ENCODE assay signal across 8 cellular contexts in the genomic region with DNA sequence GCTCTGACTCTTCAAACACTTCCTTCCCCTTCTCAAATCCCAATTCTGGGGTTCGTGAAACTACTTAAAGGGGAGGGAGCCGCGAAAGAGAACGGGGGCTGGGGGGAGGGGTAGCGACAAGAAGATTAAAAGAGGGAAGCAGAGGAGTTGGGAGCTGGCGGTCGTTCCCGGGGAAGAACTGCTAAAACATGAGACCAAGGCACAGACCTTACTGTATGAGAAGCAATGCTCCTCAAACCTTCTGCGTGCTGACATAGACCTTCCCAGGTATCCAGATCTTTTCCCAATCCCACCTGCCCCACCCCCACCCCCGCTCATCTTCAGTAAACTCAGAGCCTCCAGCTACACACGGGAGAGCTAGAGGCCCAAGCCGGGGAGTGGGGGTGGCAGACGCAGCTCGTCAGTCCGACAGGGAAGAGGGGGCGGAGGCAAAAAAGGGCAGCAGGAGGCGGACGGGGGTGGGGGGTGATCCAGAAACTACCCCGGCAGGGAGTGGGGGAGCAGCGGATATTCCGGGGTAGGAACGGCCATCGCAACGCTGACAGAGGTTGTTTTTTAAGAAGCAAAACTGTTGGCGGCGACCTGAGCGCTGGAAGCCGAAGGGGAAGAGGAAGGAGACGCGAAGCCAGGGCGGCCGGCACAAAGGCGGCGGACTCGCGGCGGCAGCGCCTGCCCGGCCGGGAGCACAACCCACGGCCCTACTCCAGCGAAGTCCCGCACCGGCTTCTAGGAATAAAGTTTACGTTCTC. TPM values are rescaled to one million over a fixed set of nuclear protein-coding genes. Genes with fewer than 3 reads are reported as not detected.
DNase-seq lines count a peak whose midpoint lies in the region; ATAC-seq, FAIRE-seq and TF ChIP-seq lines count a peak whose summit lies in the region.

No MANE protein-coding gene starts in this region.

- H3K9me3 ChIP-seq in CD8-positive, alpha-beta memory T cell (ENCODE audit: low read length): no peaks in the 10 kb centered on the region
- no peaks in the 10 kb centered on the region for H3K9me3 ChIP-seq in H1 (ENCODE audit: insufficient read depth in 2 of 2, low read depth in 1 of 2, low read length in 1 of 2)

- peak overlapping the region; percentile 99 for H4K5ac ChIP-seq in H1 (ENCODE audit: insufficient read length, low read depth, low read length)

- CTCF ChIA-PET in CD8-positive, alpha-beta memory T cell (lab: Charles Lee): interaction anchor here (1.2 kb wide), 1 partner anchor 67 kb away, joined by 3 read pairs; no protein-coding TSS in a partner anchor
- CTCF ChIA-PET in activated CD8-positive, alpha-beta T cell treated with anti-CD3 and anti-CD28 coated beads, Interleukin-2, amount 10 ng/mL, durations not matched to agents 7 days and 5 days (lab: Charles Lee): interaction anchor here (0.7 kb wide), 1 partner anchor 474 kb away, joined by 3 read pairs; no protein-coding TSS in a partner anchor
- CTCF ChIA-PET in H1 (lab: Charles Lee; ENCODE audit: partially characterized antibody): interaction anchor here (0.5 to 0.6 kb wide), 6 partner anchors 19 to 791 kb away, joined by 3 to 4 read pairs (median 4); no protein-coding TSS in a partner anchor

- peaks cover 4% of the 10 kb centered on the region for H3K27me3 ChIP-seq in CD8-positive, alpha-beta memory T cell (ENCODE audit: insufficient read depth, low read length, poor library complexity, severe bottlenecking)
- H3K27me3 ChIP-seq in H1 (replicated peaks in 1 of 4; ENCODE audit: control insufficient read depth in 3 of 4, extremely low read depth in 1 of 4, insufficient read depth in 3 of 4, low read length in 3 of 4): no peaks in the 10 kb centered on the region

- TF ChIP-seq RAD21 in H1 (IDR thresholded peaks at IDR 0.05 in 1 of 2, conservative IDR thresholded peaks at IDR 0.05 in 1 of 2; ENCODE audit: low read depth in 2 of 2, low read length in 2 of 2): peak in 1 of 2 experiments; percentile 9; a peak in 1 of 4 replicates

- H3K27ac Mint-ChIP-seq in CD8-positive, alpha-beta memory T cell: peak overlapping the region in 4 of 8 donors; percentile 10 to 66 (median 50)
- H3K27ac Mint-ChIP-seq in activated CD8-positive, alpha-beta T cell treated with anti-CD3 and anti-CD28 coated beads, Interleukin-2, amount 10 ng/mL, durations not matched to agents 7 days and 5 days: no peak overlapping the region

- no peaks in the 10 kb centered on the region for H4K20me1 ChIP-seq in H1 (replicated peaks in 1 of 2; ENCODE audit: control insufficient read depth in 1 of 2, insufficient read depth in 2 of 2, low read length in 2 of 2)

- H2BK12ac ChIP-seq in H1 (ENCODE audit: low read depth, low read length): peak overlapping the region; percentile 88

- POLR2A ChIA-PET in CD8-positive, alpha-beta memory T cell (lab: Charles Lee): no interaction called here
- POLR2A ChIA-PET in activated CD8-positive, alpha-beta T cell treated with anti-CD3 and anti-CD28 coated beads, Interleukin-2, amount 10 ng/mL, durations not matched to agents 7 days and 5 days (lab: Charles Lee): no interaction called here
- POLR2A ChIA-PET in H1 (lab: Charles Lee; ENCODE audit: partially characterized antibody): interaction anchor here (0.6 to 6.6 kb wide), 24 partner anchors 11 to 1329 kb away, joined by 3 to 75 read pairs (median 3); a partner anchor contains a TSS

- peak overlapping the region; percentile 83 for H3K27ac ChIP-seq in CD8-positive, alpha-beta memory T cell (ENCODE audit: low read depth, low read length)
- peak overlapping the region; percentile 95 for H3K27ac ChIP-seq in H1 (ENCODE audit: low read depth, low read length)

- H3K36me3 Mint-ChIP-seq in CD8-positive, alpha-beta memory T cell: peaks cover 0 to 2% (median 0%) of the 10 kb centered on the region in 3 donors
- H3K36me3 Mint-ChIP-seq in activated CD8-positive, alpha-beta T cell treated with anti-CD3 and anti-CD28 coated beads, Interleukin-2, amount 10 ng/mL, durations not matched to agents 7 days and 5 days (ENCODE audit: low read depth): no peaks in the 10 kb centered on the region

- H2BK15ac ChIP-seq in H1 (ENCODE audit: low read length): no peak overlapping the region

- H3K4me1 ChIP-seq in CD8-positive, alpha-beta memory T cell (ENCODE audit: insufficient read depth, low read length): no peaks in the 10 kb centered on the region
- H3K4me1 ChIP-seq in H1 (replicated peaks in 1 of 4; ENCODE audit: control insufficient read depth in 3 of 4, insufficient read depth in 4 of 4, low read length in 3 of 4): peaks cover 0 to 10% (median 2%) of the 10 kb centered on the region in 4 experiments; a peak in 2 of 7 replicates

- H3K23me2 ChIP-seq in H1 (ENCODE audit: low read depth, low read length): no peaks in the 10 kb centered on the region; the same call in 1 of the 2 replicates

- H3K4me3 Mint-ChIP-seq in CD8-positive, alpha-beta memory T cell: peak overlapping the region; percentile 78 to 95 (median 89)
- peak overlapping the region; percentile 80 for H3K4me3 Mint-ChIP-seq in activated CD8-positive, alpha-beta T cell treated with anti-CD3 and anti-CD28 coated beads, Interleukin-2, amount 10 ng/mL, durations not matched to agents 7 days and 5 days

- 0 out of 2 replicates have a peak overlapping the region, but pooled peaks have one; percentile 51 for H2BK20ac ChIP-seq in H1 (ENCODE audit: low read length)

- H3K79me2 ChIP-seq in H1 (ENCODE audit: control insufficient read depth in 1 of 2, insufficient read depth in 2 of 2, low read length in 2 of 2): peaks cover 6 to 57% of the 10 kb centered on the region in 2 experiments; a peak in 3 of 4 replicates

- H2BK120ac ChIP-seq in H1 (replicated peaks; ENCODE audit: low read depth, low read length): peak overlapping the region; percentile 72

- H3K23ac ChIP-seq in H1 (ENCODE audit: insufficient read length): no peak overlapping the region

- H2BK5ac ChIP-seq in H1 (ENCODE audit: low read depth, low read length): peak overlapping the region; percentile 92

- H3K18ac ChIP-seq in H1 (ENCODE audit: extremely low read depth, low read length): peak overlapping the region; percentile 95

- TF ChIP-seq EP300 in H1 (IDR thresholded peaks at IDR 0.05; ENCODE audit: borderline replicate concordance in 1 of 2, low read depth in 2 of 2, low read length in 2 of 2): no peak

- peaks cover 7 to 34% of the 10 kb centered on the region in 2 donors for H3K27me3 Mint-ChIP-seq in CD8-positive, alpha-beta memory T cell
- peaks cover 20% of the 10 kb centered on the region for H3K27me3 Mint-ChIP-seq in activated CD8-positive, alpha-beta T cell treated with anti-CD3 and anti-CD28 coated beads, Interleukin-2, amount 10 ng/mL, durations not matched to agents 7 days and 5 days (ENCODE audit: low read depth)

- peaks cover 5 to 15% (median 14%) of the 10 kb centered on the region in 3 donors for H3K4me1 Mint-ChIP-seq in CD8-positive, alpha-beta memory T cell
- peaks cover 12% of the 10 kb centered on the region for H3K4me1 Mint-ChIP-seq in activated CD8-positive, alpha-beta T cell treated with anti-CD3 and anti-CD28 coated beads, Interleukin-2, amount 10 ng/mL, durations not matched to agents 7 days and 5 days (ENCODE audit: low read depth)

- peak overlapping the region; percentile 14 for H3K4me3 ChIP-seq in CD8-positive, alpha-beta memory T cell (ENCODE audit: low read length)
- H3K4me3 ChIP-seq in H1 (ENCODE audit: extremely low read depth in 1 of 4, insufficient read depth in 2 of 4, low read depth in 3 of 4, low read length in 4 of 4): peak overlapping the region; percentile 73 to 98 (median 86)

- FAIRE-seq in H1 (lab: Jason Lieb, UNC): no peak

- H4K91ac ChIP-seq in H1 (replicated peaks; ENCODE audit: insufficient read length, low read length): peak overlapping the region; percentile 97

- no peaks in the 10 kb centered on the region for H3K36me3 ChIP-seq in CD8-positive, alpha-beta memory T cell (ENCODE audit: insufficient read depth, low read length)
- H3K36me3 ChIP-seq in H1 (ENCODE audit: control insufficient read depth in 2 of 4, insufficient read depth in 4 of 4, low read length in 3 of 4): no peaks in the 10 kb centered on the region

- no peaks in the 10 kb centered on the region for H3K79me1 ChIP-seq in H1 (ENCODE audit: low read depth, low read length)

- H3K56ac ChIP-seq in H1 (replicated peaks; ENCODE audit: insufficient read length, low read depth, low read length): peak overlapping the region; percentile 96

- no peaks in the 10 kb centered on the region for H3K9me3 Mint-ChIP-seq in CD8-positive, alpha-beta memory T cell
- H3K9me3 Mint-ChIP-seq in activated CD8-positive, alpha-beta T cell treated with anti-CD3 and anti-CD28 coated beads, Interleukin-2, amount 10 ng/mL, durations not matched to agents 7 days and 5 days (ENCODE audit: insufficient read depth): no peaks in the 10 kb centered on the region

- H3K14ac ChIP-seq in H1 (ENCODE audit: insufficient read length): no peak overlapping the region

- WGBS in H1 (ENCODE audit: extremely low coverage in 1 of 2, insufficient coverage in 1 of 2, insufficient read length in 1 of 2, insufficient replicate concordance in 2 of 2, low coverage in 1 of 2, low lambda C conversion rate in 2 of 2, missing lambda C conversion rate in 1 of 2), 2 experiments: 2% methylated on average over 29 of the region's 45 CpGs; no CpG with 5 or more reads in 1 of the 2 experiments

- no peak overlapping the region for H2AFZ ChIP-seq in H1 (ENCODE audit: low read length)

- no peak for TF ChIP-seq CTCF in H1 (IDR thresholded peaks at IDR 0.05; ENCODE audit: control extremely low read depth in 1 of 3, insufficient read depth in 1 of 3, low read depth in 1 of 3, low read length in 3 of 3)

- peak; percentile 11 to 54 (median 12) for DNase-seq in CD8-positive, alpha-beta memory T cell
- DNase-seq in NCI-H774 (lab: John Stamatoyannopoulos, UW) (peak; percentile 84), H1 (ENCODE audit: low read depth in 1 of 2, low spot score in 2 of 2) (peak; percentile 77 to 85), lung microvascular endothelial cell (ENCODE audit: low read depth in 2 of 2) (peak; percentile 95 to 96)
- DNase-seq in activated CD8-positive, alpha-beta T cell treated with anti-CD3 and anti-CD28 coated beads, Interleukin-2, amount 10 ng/mL, durations not matched to agents 7 days and 5 days: peak; percentile 43
- DNase-seq in stimulated activated CD8-positive, alpha-beta memory T cell treated with anti-CD3 and anti-CD28 coated beads, Interleukin-15, amount 100 ng/mL, for 1 hour (ENCODE audit: low read depth): peak; percentile 2

- H3K9ac ChIP-seq in H1 (replicated peaks in 1 of 4; ENCODE audit: extremely low read depth in 1 of 4, low read depth in 3 of 4, low read length in 3 of 4): peak overlapping the region; percentile 88 to 97 (median 94)

- H4K8ac ChIP-seq in H1 (ENCODE audit: extremely low read depth, insufficient read depth, low read length): peak overlapping the region; percentile 99

- TF ChIP-seq POLR2A in H1 (IDR thresholded peaks at IDR 0.05; ENCODE audit: control extremely low read depth in 1 of 2, low read depth in 2 of 2, low read length in 2 of 2): peak; percentile 71 to 82

- H3K4ac ChIP-seq in H1 (replicated peaks; ENCODE audit: insufficient read length, low read depth, low read length): peak overlapping the region; percentile 89

- ATAC-seq in GM19452 (IDR thresholded peaks at IDR 0.05; ENCODE audit: unreplicated experiment) (peak; percentile 58), HG03571 (IDR thresholded peaks at IDR 0.05; ENCODE audit: unreplicated experiment) (peak; percentile 61)
- ATAC-seq in activated CD8-positive, alpha-beta T cell treated with anti-CD3 and anti-CD28 coated beads, Interleukin-2, amount 10 ng/mL, durations not matched to agents 7 days and 5 days: peak; percentile 89

- no peak overlapping the region for H2AK5ac ChIP-seq in H1 (ENCODE audit: low read depth, low read length)

- H3K4me2 ChIP-seq in H1 (ENCODE audit: insufficient read depth in 1 of 2, low read depth in 2 of 2, low read length in 2 of 2): peak overlapping the region; percentile 69 to 75

RNA-seq across cellular contexts. Expression of a gene that starts 1.0 kb away (rescaled TPM):
- total RNA-seq in CD8-positive, alpha-beta memory T cell: 10 to 100 TPM; 13.3 to 15.7 TPM
- polyA plus RNA-seq in CD8-positive, alpha-beta memory T cell: 27.0 TPM
- total RNA-seq in activated CD8-positive, alpha-beta T cell treated with anti-CD3 and anti-CD28 coated beads, Interleukin-2, amount 10 ng/mL, durations not matched to agents 7 days and 5 days: 1 to 10 TPM; 7.4 to 8.5 TPM
- total RNA-seq in H1 (2021; fragmentation: NEBNext Ultra II Directional; extraction: Animal tissue kit (Norgen Biotek cat#: 25700)): 46.3 and 48.8 TPM in 2 replicates
- polyA plus RNA-seq in H1 (2011; rRNA removed): 13.2 and 15.2 TPM in 2 replicates
- polyA plus RNA-seq in H1 (2011; cell fraction: cytosol; rRNA removed): 12.1 TPM
- 53.2 TPM for polyA plus RNA-seq in H1 (2011; cell fraction: nucleus; rRNA removed)
- 13.6 to 34.4 TPM (median 18.7 TPM) in 4 replicates for polyA plus RNA-seq in H1 (2012, experiment 1 of 2)
- 1.0 TPM for polyA plus RNA-seq in H1 (2012, experiment 2 of 2)
- 15.6 TPM for polyA plus RNA-seq in H1 (2013, experiment 1 of 2)
- 14.0 TPM for polyA plus RNA-seq in H1 (2013, experiment 2 of 2)
- 181 and 183 TPM in 2 replicates for polyA minus RNA-seq in H1 (2011; rRNA and poly(A)+ RNA removed)
- 36.9 TPM for polyA minus RNA-seq in H1 (2011; cell fraction: cytosol; rRNA and poly(A)+ RNA removed)
- polyA minus RNA-seq in H1 (2011; cell fraction: nucleus; rRNA and poly(A)+ RNA removed): 307 TPM
- 45.8 and 68.8 TPM in 2 replicates for total RNA-seq in lung microvascular endothelial cell

Comparison
In these comparisons a context has a peak if more than half of its experiments do, and no peak if none do; other contexts are left out.
1. Peak in every context shown above with its lines: DNase-seq, ATAC-seq, H3K4me3 ChIP-seq and H3K27ac ChIP-seq.
2. DNase-seq: peak in every context shown above with its lines; median percentile 96 in lung microvascular endothelial cell; 84 in NCI-H774; 81 in H1; 43 in activated CD8-positive, alpha-beta T cell treated with anti-CD3 and anti-CD28 coated beads, Interleukin-2, amount 10 ng/mL, durations not matched to agents 7 days and 5 days; 12 in CD8-positive, alpha-beta memory T cell; 2 in stimulated activated CD8-positive, alpha-beta memory T cell treated with anti-CD3 and anti-CD28 coated beads, Interleukin-15, amount 100 ng/mL, for 1 hour.